In the genomic region with DNA sequence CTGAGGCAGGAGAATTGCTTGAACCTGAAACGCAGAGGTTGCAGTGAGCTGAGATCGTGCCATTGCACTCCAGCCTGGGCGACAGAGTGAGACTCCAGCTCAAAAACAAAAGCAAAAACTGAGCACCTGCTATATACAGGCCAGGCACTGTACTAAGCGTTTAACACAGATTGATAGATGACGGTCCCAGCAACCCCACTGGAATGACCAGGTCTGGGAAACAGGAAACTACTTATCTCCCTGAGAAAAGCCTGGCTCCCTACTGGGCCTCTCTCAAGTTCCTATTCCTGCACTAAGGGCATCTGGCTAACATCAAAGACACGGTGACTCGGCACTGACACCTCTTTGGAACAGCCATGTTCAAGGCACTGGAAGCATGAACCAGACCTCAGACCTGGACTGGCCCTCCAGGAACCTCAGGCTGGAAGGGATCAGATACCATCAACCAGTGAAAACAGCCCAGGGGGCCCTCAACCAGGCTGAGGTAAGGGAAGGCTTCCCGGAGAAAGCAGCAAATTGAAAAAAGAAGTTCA, we compare ENCODE assay signal across 10 cellular contexts. TPM values are rescaled to one million over a fixed set of nuclear protein-coding genes. Genes with fewer than 3 reads are reported as not detected.
DNase-seq lines count a peak whose midpoint lies in the region; ATAC-seq and TF ChIP-seq lines count a peak whose summit lies in the region.
"Had no signal": no experiment of that assay in that cellular context is flagged by ENCODE, and none has a peak within 500 bp of the region (broad histone marks: within the 10 kb centered on the region; RNA-seq: fewer than 3 reads in every experiment).

No MANE protein-coding gene starts in this region.

- H3K27me3 Mint-ChIP-seq in T-cell, result no peaks in the 10 kb centered on the region

- no peaks in the 10 kb centered on the region for H3K27me3 ChIP-seq in cardiac muscle cell

- no peak for TF ChIP-seq CTCF in cardiac muscle cell (IDR thresholded peaks at IDR 0.05; ENCODE audit: low read depth, low read length)

- no peak overlapping the region for H3K4me3 Mint-ChIP-seq in T-cell

- peak overlapping the region; percentile 48 to 55 for H3K27ac Mint-ChIP-seq in T-cell

- H3K9me3 ChIP-seq in cardiac muscle cell (ENCODE audit: low read depth), result no peaks in the 10 kb centered on the region

- H3K4me3 ChIP-seq in cardiac muscle cell, result no peak overlapping the region
- H3K4me3 ChIP-seq in skeletal muscle cell (ENCODE audit: low read depth, low read length), result no peak overlapping the region

- H3K36me3 Mint-ChIP-seq in T-cell, result peaks cover 21% of the 10 kb centered on the region

- no peaks in the 10 kb centered on the region for H3K36me3 ChIP-seq in cardiac muscle cell

- peak; percentile 35 for DNase-seq in HEK293T (ENCODE audit: extremely low spot score)
- DNase-seq in T-cell, result no peak
- DNase-seq in cardiac muscle cell (ENCODE audit: low read depth in 1 of 2, low spot score in 1 of 2), result peak; percentile 81 to 97
- DNase-seq in skeletal muscle cell (ENCODE audit: low read depth), result peak; percentile 26
- DNase-seq in NCI-H524 (lab: John Stamatoyannopoulos, UW), result no peak
- no peak for DNase-seq in D341Med (ENCODE audit: low spot score)
- DNase-seq in activated CD8-positive, alpha-beta memory T cell treated with anti-CD3 and anti-CD28 coated beads, Interleukin-2, amount 50 U/mL, for 4 hours, result no peak
- DNase-seq: NCI-H1105; stimulated activated naive CD4-positive, alpha-beta T cell treated with Interleukin-2 at 50 U/mL for 16 hours had no signal

- H3K4me1 ChIP-seq in cardiac muscle cell (ENCODE audit: low read depth), result peaks cover 44% of the 10 kb centered on the region

- POLR2A ChIA-PET in HEK293T (lab: Yijun Ruan, JAX) (interaction anchor here (0.9 kb wide), 1 partner anchor 58 kb away, joined by 4 read pairs; a partner anchor contains a TSS), T-cell (lab: Charles Lee) (interaction anchor here in 1 of 2 donors (0.6 kb wide), 1 partner anchor 15 kb away, joined by 7 read pairs; no protein-coding TSS in a partner anchor)

- H3K9me3 Mint-ChIP-seq in T-cell, result no peaks in the 10 kb centered on the region

- CTCF ChIA-PET in HEK293T (lab: Yijun Ruan, JAX) (interaction anchor here (0.5 kb wide), 1 partner anchor 615 kb away, joined by 4 read pairs; no protein-coding TSS in a partner anchor), T-cell (lab: Charles Lee) (interaction anchor here in 1 of 2 donors (1.3 to 2.0 kb wide), 4 partner anchors 8 to 58 kb away, joined by 4 to 14 read pairs (median 4); no protein-coding TSS in a partner anchor)

- ATAC-seq in T-cell (replicated peaks in 1 of 4), result no peak
- no peak for ATAC-seq in GM21717 (IDR thresholded peaks at IDR 0.05; ENCODE audit: unreplicated experiment)

- H3K27ac ChIP-seq in cardiac muscle cell, result peak overlapping the region; percentile 94

- H3K4me1 Mint-ChIP-seq in T-cell, result peaks cover 51 to 59% (median 55%) of the 10 kb centered on the region in 3 donors

TF ChIP-seq in HEK293T, 16 proteins besides CTCF, POLR2A, EP300 and RAD21:
- TF ChIP-seq, protein P1, sequence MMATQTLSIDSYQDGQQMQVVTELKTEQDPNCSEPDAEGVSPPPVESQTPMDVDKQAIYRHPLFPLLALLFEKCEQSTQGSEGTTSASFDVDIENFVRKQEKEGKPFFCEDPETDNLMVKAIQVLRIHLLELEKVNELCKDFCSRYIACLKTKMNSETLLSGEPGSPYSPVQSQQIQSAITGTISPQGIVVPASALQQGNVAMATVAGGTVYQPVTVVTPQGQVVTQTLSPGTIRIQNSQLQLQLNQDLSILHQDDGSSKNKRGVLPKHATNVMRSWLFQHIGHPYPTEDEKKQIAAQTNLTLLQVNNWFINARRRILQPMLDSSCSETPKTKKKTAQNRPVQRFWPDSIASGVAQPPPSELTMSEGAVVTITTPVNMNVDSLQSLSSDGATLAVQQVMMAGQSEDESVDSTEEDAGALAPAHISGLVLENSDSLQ (IDR thresholded peaks at IDR 0.05), result peak; percentile 50
- no peak for TF ChIP-seq HDGF (IDR thresholded peaks at IDR 0.05; ENCODE audit: borderline replicate concordance)

RNA-seq across cellular contexts. Expression of a gene that starts 16.6 kb away (rescaled TPM):
- total RNA-seq in T-cell, result 100 to 1,000 TPM; 117 to 162 (median 148) TPM
- 134 and 200 TPM in 2 replicates for total RNA-seq in cardiac muscle cell
- polyA plus RNA-seq in cardiac muscle cell, result 41.5 and 54.6 TPM in 2 replicates

RNA-seq across cellular contexts. Expression of a gene that starts 58.3 kb away (rescaled TPM):
- 10 to 100 TPM; 11.1 to 24.9 (median 19.1) TPM for total RNA-seq in T-cell
- 66.2 and 101 TPM in 2 replicates for total RNA-seq in cardiac muscle cell
- 91.4 and 139 TPM in 2 replicates for polyA plus RNA-seq in cardiac muscle cell

Comparison
In these comparisons a context has a peak if more than half of its experiments do, and no peak if none do; other contexts are left out.
1. DNase-seq: peak in HEK293T (single experiment), cardiac muscle cell (2 of 2) and skeletal muscle cell (single experiment); none in T-cell (0 of 34), NCI-H524 (0 of 2), D341Med (single experiment) and activated CD8-positive, alpha-beta memory T cell treated with anti-CD3 and anti-CD28 coated beads, Interleukin-2, amount 50 U/mL, for 4 hours (single experiment).